ENCODE assay signal across 32 cellular contexts in genomic region chr16:53608094-53608493, GRCh38.
"Had no signal": no experiment of that assay in that cellular context is flagged by ENCODE, and none has a peak within 500 bp of the region (broad histone marks: within the 10 kb centered on the region; RNA-seq: fewer than 3 reads in every experiment).

No MANE protein-coding gene starts in this region.

- H3K4me1 ChIP-seq: parathyroid adenoma, psoas muscle, right lobe of liver, sigmoid colon, suprapubic skin, testis, tibial artery, upper lobe of right lung, uterus had no signal

- H3K27me3 ChIP-seq: neutrophil, ovary, right lobe of liver, sigmoid colon, suprapubic skin, testis, tibial artery, transverse colon, upper lobe of right lung, uterus had no signal

- H3K4me3 Mint-ChIP-seq: naive thymus-derived CD8-positive, alpha-beta T cell; natural killer cell treated with Interleukin-12 subunit alpha and Interleukin-12 subunit beta and Interleukin-15 and Interleukin-18, amount 100 ng/mL, for 72 hours; nephron progenitor cell; neural crest cell; stimulated activated memory B cell treated with anti-CD40 and anti-IgM and Interleukin-4, amounts not matched to agents 10 μg/mL and 1 μg/mL and 100 μg/mL, for 72 hours; stimulated activated naive CD8-positive, alpha-beta T cell treated with anti-CD3 and anti-CD28 coated beads, Interleukin-15, amount 100 ng/mL, for 72 hours; type B pancreatic cell had no signal

- H3K36me3 Mint-ChIP-seq: natural killer cell treated with Interleukin-12 subunit alpha and Interleukin-12 subunit beta and Interleukin-15 and Interleukin-18, amount 100 ng/mL, for 72 hours had no signal

- H3K4me3 ChIP-seq: ovary, psoas muscle, right lobe of liver, sigmoid colon, suprapubic skin, testis, tibial artery, transverse colon, upper lobe of right lung, uterus had no signal

- H3K27me3 Mint-ChIP-seq: naive thymus-derived CD8-positive, alpha-beta T cell; natural killer cell treated with Interleukin-12 subunit alpha and Interleukin-12 subunit beta and Interleukin-15 and Interleukin-18, amount 100 ng/mL, for 72 hours; progenitor cell of endocrine pancreas; stimulated activated memory B cell treated with anti-CD40 and anti-IgM and Interleukin-4, amounts not matched to agents 10 μg/mL and 1 μg/mL and 100 μg/mL, for 72 hours; stimulated activated naive CD8-positive, alpha-beta T cell treated with anti-CD3 and anti-CD28 coated beads, Interleukin-15, amount 100 ng/mL, for 72 hours; type B pancreatic cell had no signal

- H3K9me3 ChIP-seq: neutrophil, ovary, psoas muscle, right lobe of liver, sigmoid colon, suprapubic skin, testis, tibial artery, transverse colon, upper lobe of right lung, uterus had no signal

- H3K9me3 Mint-ChIP-seq: naive thymus-derived CD8-positive, alpha-beta T cell; natural killer cell treated with Interleukin-12 subunit alpha and Interleukin-12 subunit beta and Interleukin-15 and Interleukin-18, amount 100 ng/mL, for 72 hours; nephron progenitor cell; neural crest cell; stimulated activated memory B cell treated with anti-CD40 and anti-IgM and Interleukin-4, amounts not matched to agents 10 μg/mL and 1 μg/mL and 100 μg/mL, for 72 hours; stimulated activated naive CD8-positive, alpha-beta T cell treated with anti-CD3 and anti-CD28 coated beads, Interleukin-15, amount 100 ng/mL, for 72 hours; type B pancreatic cell had no signal

- DNase-seq: naive thymus-derived CD8-positive, alpha-beta T cell; nephron progenitor cell; nucleus accumbens; ovary; posterior cingulate gyrus; psoas muscle; right cardiac atrium; right lobe of liver; sigmoid colon; small intestine; stimulated activated CD4-positive, alpha-beta T cell treated with anti-CD3 and anti-CD28 coated beads, Interleukin-15, amount 100 ng/mL, for 24 hours; stimulated activated CD4-positive, alpha-beta T cell treated with anti-CD3 and anti-CD28 coated beads, Interleukin-2, amount 100 ng/mL, for 24 hours; stimulated activated CD4-positive, alpha-beta T cell treated with anti-CD3 and anti-CD28 coated beads, Interleukin-4, amount 100 ng/mL, for 1 hour; stimulated activated CD4-positive, alpha-beta T cell treated with anti-CD3 and anti-CD28 coated beads, Interleukin-4, amount 100 ng/mL, for 4 hours; stimulated activated CD8-positive, alpha-beta memory T cell treated with anti-CD3 and anti-CD28 coated beads, Interleukin-4, amount 100 ng/mL, for 48 hours; stimulated activated naive CD4-positive, alpha-beta T cell; stimulated activated naive CD8-positive, alpha-beta T cell treated with anti-CD3 and anti-CD28 coated beads, Interleukin-15, amount 100 ng/mL, for 72 hours; stimulated activated naive CD8-positive, alpha-beta T cell treated with anti-CD3 and anti-CD28 coated beads, Interleukin-15, Interleukin-2, amounts not matched to agents 100 U/mL and 50 U/mL, for 24 hours; substantia nigra; testis; tibial artery; transverse colon; upper lobe of right lung; uterus had no signal

- H3K27ac ChIP-seq: neutrophil, ovary, parathyroid adenoma, psoas muscle, right lobe of liver, sigmoid colon, suprapubic skin, testis, tibial artery, transverse colon, upper lobe of right lung, uterus had no signal

- H3K27ac Mint-ChIP-seq: naive thymus-derived CD8-positive, alpha-beta T cell; natural killer cell treated with Interleukin-12 subunit alpha and Interleukin-12 subunit beta and Interleukin-15 and Interleukin-18, amount 100 ng/mL, for 72 hours; nephron progenitor cell; progenitor cell of endocrine pancreas; stimulated activated memory B cell treated with anti-CD40 and anti-IgM and Interleukin-4, amounts not matched to agents 10 μg/mL and 1 μg/mL and 100 μg/mL, for 72 hours; type B pancreatic cell had no signal

- ATAC-seq: naive thymus-derived CD8-positive, alpha-beta T cell; natural killer cell treated with Interleukin-12 subunit alpha and Interleukin-12 subunit beta and Interleukin-15 and Interleukin-18, amount 100 ng/mL, for 72 hours; psoas muscle; right cardiac atrium; right lobe of liver; stimulated activated memory B cell treated with anti-CD40 and anti-IgM and Interleukin-4, amounts not matched to agents 10 μg/mL and 1 μg/mL and 100 μg/mL, for 72 hours; stimulated activated naive CD8-positive, alpha-beta T cell treated with anti-CD3 and anti-CD28 coated beads, Interleukin-15, amount 100 ng/mL, for 72 hours; stimulated activated naive CD8-positive, alpha-beta T cell treated with anti-CD3 and anti-CD28 coated beads, Interleukin-15, Interleukin-2, amounts not matched to agents 100 U/mL and 50 U/mL, for 24 hours; upper lobe of right lung had no signal

- H3K4me1 Mint-ChIP-seq: naive thymus-derived CD8-positive, alpha-beta T cell; neural crest cell; stimulated activated memory B cell treated with anti-CD40 and anti-IgM and Interleukin-4, amounts not matched to agents 10 μg/mL and 1 μg/mL and 100 μg/mL, for 72 hours; stimulated activated naive CD8-positive, alpha-beta T cell treated with anti-CD3 and anti-CD28 coated beads, Interleukin-15, amount 100 ng/mL, for 72 hours had no signal

- H3K36me3 ChIP-seq: neutrophil, ovary, right lobe of liver, sigmoid colon, transverse colon, upper lobe of right lung, uterus had no signal
